8 cellular contexts compared by ENCODE assay signal in the genomic region with DNA sequence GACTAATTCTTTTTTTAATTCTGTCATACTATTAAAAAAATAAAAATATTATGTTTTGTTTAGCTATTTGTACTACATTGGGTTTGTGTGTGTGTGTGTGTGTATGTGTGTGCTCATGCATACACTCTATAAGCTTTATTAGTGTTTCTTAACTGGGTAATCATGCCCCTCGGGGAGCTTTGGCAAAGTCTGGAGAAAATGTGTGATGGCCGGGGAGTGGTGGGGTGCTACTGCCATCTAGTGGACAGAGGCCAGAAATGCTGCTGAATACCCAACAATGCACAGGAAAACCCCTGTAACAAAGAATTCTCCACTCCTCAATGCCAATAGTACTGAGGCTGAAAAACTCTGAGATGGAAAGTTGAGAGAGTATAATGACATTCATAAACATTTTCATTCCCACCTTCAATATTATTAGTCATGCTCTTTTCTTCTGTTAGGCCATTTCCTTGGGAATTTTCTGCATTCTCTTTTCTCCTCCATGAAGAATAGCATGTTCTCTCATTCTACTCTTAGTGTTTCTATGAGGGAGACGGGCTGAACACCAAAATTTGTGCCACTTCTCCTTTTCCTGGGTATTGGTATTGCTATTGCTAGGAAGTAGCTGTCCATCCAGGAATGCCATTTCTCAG.
DNase-seq lines count a peak whose midpoint lies in the region; ATAC-seq and TF ChIP-seq lines count a peak whose summit lies in the region.

No MANE protein-coding gene starts in this region.

- POLR2A ChIA-PET in SK-N-SH (lab: Yijun Ruan, JAX) = interaction anchor here (1.0 kb wide), 1 partner anchor 210 kb away, joined by 4 read pairs; no protein-coding TSS in a partner anchor

- no peaks in the 10 kb centered on the region for H4K20me1 ChIP-seq in SK-N-SH (ENCODE audit: insufficient read depth)

- H3K9me3 Mint-ChIP-seq in activated naive CD4-positive, alpha-beta T cell treated with anti-CD3 and anti-CD28 coated beads, Interleukin-2, amount 50 U/mL, for 72 hours = peaks cover 3 to 5% of the 10 kb centered on the region in 2 donors

- TF ChIP-seq EP300 in SK-N-SH (IDR thresholded peaks at IDR 0.05; ENCODE audit: borderline replicate concordance in 1 of 2, low read depth in 1 of 2, low read length in 1 of 2) = peak in 1 of 2 experiments; percentile 42; a peak in 1 of 4 replicates

- H3K36me3 ChIP-seq in SK-N-SH (replicated peaks in 1 of 2; ENCODE audit: control insufficient read depth in 1 of 2, insufficient read depth in 2 of 2, low read length in 1 of 2) (peaks cover 0 to 28% of the 10 kb centered on the region in 2 experiments), cardiac muscle cell (no peaks in the 10 kb centered on the region), prostate gland (no peaks in the 10 kb centered on the region), aorta (ENCODE audit: control insufficient read depth in 1 of 2, insufficient read depth in 2 of 2, low read length in 1 of 2) (peaks cover 0 to 3% of the 10 kb centered on the region in 2 donors)

- TF ChIP-seq CTCF in LNCAP (IDR thresholded peaks at IDR 0.05) (peak; percentile 73), SK-N-SH (IDR thresholded peaks at IDR 0.05) (peak; percentile 95), cardiac muscle cell (IDR thresholded peaks at IDR 0.05; ENCODE audit: low read depth, low read length) (peak; percentile 90), prostate gland (IDR thresholded peaks at IDR 0.05) (peak; percentile 81 to 91 (median 87))

- H3K27me3 ChIP-seq in SK-N-SH (ENCODE audit: insufficient read depth) (no peaks in the 10 kb centered on the region), cardiac muscle cell (no peaks in the 10 kb centered on the region), prostate gland (replicated peaks; ENCODE audit: insufficient read depth) (no peaks in the 10 kb centered on the region), aorta (ENCODE audit: control insufficient read depth in 1 of 2, insufficient read depth in 2 of 2, low read length in 1 of 2) (no peaks in the 10 kb centered on the region)

- peaks cover 9% of the 10 kb centered on the region for H3F3A ChIP-seq in SK-N-SH (replicated peaks; ENCODE audit: insufficient read depth)

- H3K27ac ChIP-seq in SK-N-SH (ENCODE audit: low read depth in 2 of 2, low read length in 1 of 2) = no peak overlapping the region
- H3K27ac ChIP-seq in cardiac muscle cell = no peak overlapping the region
- no peak overlapping the region for H3K27ac ChIP-seq in prostate gland
- H3K27ac ChIP-seq in aorta (ENCODE audit: low read depth in 1 of 2, low read length in 2 of 2) = no peak overlapping the region

- H3K9ac ChIP-seq in SK-N-SH = no peak overlapping the region

- H3K4me3 ChIP-seq in SK-N-SH (ENCODE audit: low read depth in 2 of 2, low read length in 1 of 2) (no peak overlapping the region; a peak in 1 of 4 replicates), cardiac muscle cell (no peak overlapping the region), prostate gland (no peak overlapping the region), aorta (ENCODE audit: low read length in 2 of 2) (no peak overlapping the region)

- H3K36me3 Mint-ChIP-seq in activated naive CD4-positive, alpha-beta T cell treated with anti-CD3 and anti-CD28 coated beads, Interleukin-2, amount 50 U/mL, for 72 hours = peaks cover 0 to 6% of the 10 kb centered on the region in 2 donors

- DNase-seq in ELR (ENCODE audit: low read depth) (peak; percentile 66), SK-N-SH (peak; percentile 69), cardiac muscle cell (ENCODE audit: low read depth in 1 of 2, low spot score in 1 of 2) (peak; percentile 70 to 81), prostate gland (ENCODE audit: low spot score) (peak; percentile 29), aorta (peak; percentile 66 to 81)
- peak in 1 of 2 donors; percentile 60 for DNase-seq in activated naive CD4-positive, alpha-beta T cell treated with anti-CD3 and anti-CD28 coated beads, Interleukin-2, amount 50 U/mL, for 72 hours (ENCODE audit: low spot score in 2 of 2)

- H3K4me2 ChIP-seq in SK-N-SH = no peak overlapping the region

- ATAC-seq in GM21825 (IDR thresholded peaks at IDR 0.05; ENCODE audit: unreplicated experiment) (peak; percentile 83), aorta (ENCODE audit: low FRiP score) (peak; percentile 84)
- ATAC-seq in activated naive CD4-positive, alpha-beta T cell treated with anti-CD3 and anti-CD28 coated beads, Interleukin-2, amount 50 U/mL, for 72 hours = peak; percentile 50 to 66

- no peak overlapping the region for H3K27ac Mint-ChIP-seq in activated naive CD4-positive, alpha-beta T cell treated with anti-CD3 and anti-CD28 coated beads, Interleukin-2, amount 50 U/mL, for 72 hours

- 28% methylated on average over 3 of the region's 3 CpGs for WGBS in SK-N-SH (ENCODE audit: low lambda C conversion rate)
- WGBS in prostate gland = 28% methylated on average over 3 of the region's 3 CpGs
- 24 to 29% methylated on average over 3 of the region's 3 CpGs for WGBS in aorta, 2 donors

- H3K4me1 ChIP-seq in SK-N-SH (ENCODE audit: control insufficient read depth in 1 of 2, insufficient read depth in 2 of 2, low read depth in 1 of 2, low read length in 1 of 2) (peaks cover 2 to 5% of the 10 kb centered on the region in 2 experiments; a peak in 2 of 4 replicates), cardiac muscle cell (ENCODE audit: low read depth) (no peaks in the 10 kb centered on the region), prostate gland (replicated peaks) (no peaks in the 10 kb centered on the region), aorta (ENCODE audit: control insufficient read depth in 1 of 2, insufficient read depth in 2 of 2, low read length in 2 of 2) (no peaks in the 10 kb centered on the region)

- TF ChIP-seq POLR2A in prostate gland (IDR thresholded peaks at IDR 0.05) = no peak

- intact Hi-C loops in prostate gland (cut with DNase I) = loop anchor here (2.0 kb wide), 1 partner anchor 209 kb away; no protein-coding TSS in a partner anchor
- intact Hi-C loops in aorta (cut with DNase I) = loop anchor here in 1 of 2 donors (2.0 to 10.0 kb wide), 2 partner anchors 209 to 299 kb away; no protein-coding TSS in a partner anchor

- H2AFZ ChIP-seq in SK-N-SH (ENCODE audit: low read depth) = no peak overlapping the region

- no peaks in the 10 kb centered on the region for H3K9me2 ChIP-seq in SK-N-SH

- H3K9me3 ChIP-seq in SK-N-SH = no peaks in the 10 kb centered on the region
- H3K9me3 ChIP-seq in cardiac muscle cell (ENCODE audit: low read depth) = no peaks in the 10 kb centered on the region
- no peaks in the 10 kb centered on the region for H3K9me3 ChIP-seq in prostate gland
- no peaks in the 10 kb centered on the region for H3K9me3 ChIP-seq in aorta (ENCODE audit: control insufficient read depth, low read length)

- peak; percentile 98 for TF ChIP-seq RAD21 in SK-N-SH (IDR thresholded peaks at IDR 0.05; ENCODE audit: low read length)

- H3K79me2 ChIP-seq in SK-N-SH (ENCODE audit: insufficient read depth) = no peaks in the 10 kb centered on the region

- CTCF ChIA-PET in SK-N-SH (lab: Yijun Ruan, JAX) = interaction anchor here (0.6 to 4.9 kb wide), 84 partner anchors 9 to 645 kb away, joined by 3 to 57 read pairs (median 4); no protein-coding TSS in a partner anchor

TF ChIP-seq in SK-N-SH, 30 proteins besides CTCF, POLR2A, EP300 and RAD21:
- TF ChIP-seq SMC3 (IDR thresholded peaks at IDR 0.05; ENCODE audit: low read depth, low read length) (peak; percentile 84), TCF12 (IDR thresholded peaks at IDR 0.05) (no peak), FOSL2 (IDR thresholded peaks at IDR 0.05; ENCODE audit: borderline replicate concordance, low read depth) (no peak), MXI1 (IDR thresholded peaks at IDR 0.05; ENCODE audit: low read depth, low read length) (no peak), SIN3A (IDR thresholded peaks at IDR 0.05; ENCODE audit: borderline replicate concordance, low read depth, low read length) (no peak), FOXM1 (IDR thresholded peaks at IDR 0.05; ENCODE audit: low read depth) (no peak), MEF2A (IDR thresholded peaks at IDR 0.05; ENCODE audit: borderline replicate concordance, low read depth) (no peak), RCOR1 (IDR thresholded peaks at IDR 0.05; ENCODE audit: low read length) (0 out of 2 replicates have a peak, but pooled peaks have one; percentile 41), RXRA (IDR thresholded peaks at IDR 0.05; ENCODE audit: borderline replicate concordance, low read depth) (no peak)
- TF ChIP-seq, protein P1, sequence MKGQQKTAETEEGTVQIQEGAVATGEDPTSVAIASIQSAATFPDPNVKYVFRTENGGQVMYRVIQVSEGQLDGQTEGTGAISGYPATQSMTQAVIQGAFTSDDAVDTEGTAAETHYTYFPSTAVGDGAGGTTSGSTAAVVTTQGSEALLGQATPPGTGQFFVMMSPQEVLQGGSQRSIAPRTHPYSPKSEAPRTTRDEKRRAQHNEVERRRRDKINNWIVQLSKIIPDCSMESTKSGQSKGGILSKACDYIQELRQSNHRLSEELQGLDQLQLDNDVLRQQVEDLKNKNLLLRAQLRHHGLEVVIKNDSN (IDR thresholded peaks at IDR 0.05; ENCODE audit: borderline replicate concordance, low read depth) = no peak
- TF ChIP-seq, protein P2, sequence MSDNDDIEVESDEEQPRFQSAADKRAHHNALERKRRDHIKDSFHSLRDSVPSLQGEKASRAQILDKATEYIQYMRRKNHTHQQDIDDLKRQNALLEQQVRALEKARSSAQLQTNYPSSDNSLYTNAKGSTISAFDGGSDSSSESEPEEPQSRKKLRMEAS (IDR thresholded peaks at IDR 0.05; ENCODE audit: low read depth) = 0 out of 2 replicates have a peak, but pooled peaks have one; percentile 17
- TF ChIP-seq, protein P3, sequence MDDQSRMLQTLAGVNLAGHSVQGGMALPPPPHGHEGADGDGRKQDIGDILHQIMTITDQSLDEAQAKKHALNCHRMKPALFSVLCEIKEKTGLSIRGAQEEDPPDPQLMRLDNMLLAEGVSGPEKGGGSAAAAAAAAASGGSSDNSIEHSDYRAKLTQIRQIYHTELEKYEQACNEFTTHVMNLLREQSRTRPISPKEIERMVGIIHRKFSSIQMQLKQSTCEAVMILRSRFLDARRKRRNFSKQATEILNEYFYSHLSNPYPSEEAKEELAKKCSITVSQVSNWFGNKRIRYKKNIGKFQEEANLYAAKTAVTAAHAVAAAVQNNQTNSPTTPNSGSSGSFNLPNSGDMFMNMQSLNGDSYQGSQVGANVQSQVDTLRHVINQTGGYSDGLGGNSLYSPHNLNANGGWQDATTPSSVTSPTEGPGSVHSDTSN (IDR thresholded peaks at IDR 0.05) = no peak
TF ChIP-seq in SK-N-SH: peak in this region for 3.
